Comparison of ENCODE assay signal across 27 cellular contexts in genomic region chr1:185650602-185651230, GRCh38.
DNase-seq lines count a peak whose midpoint lies in the region; ATAC-seq and TF ChIP-seq lines count a peak whose summit lies in the region.
"Had no signal": no experiment of that assay in that cellular context is flagged by ENCODE, and none has a peak within 500 bp of the region (broad histone marks: within the 10 kb centered on the region; RNA-seq: fewer than 3 reads in every experiment).

No MANE protein-coding gene starts in this region.

- in situ Hi-C loops in transverse colon (cut with MboI; ENCODE audit: low pct_ligation_motif_present in 1 of 4, low pct_unique_long_range_greater_than_20kb in 1 of 4, low sequenced_read_pairs in 3 of 4): no loop called here

- TF ChIP-seq CTCF in left lung (IDR thresholded peaks at IDR 0.05) (no peak), transverse colon (IDR thresholded peaks at IDR 0.05) (no peak)

- peaks cover 3 to 14% of the 10 kb centered on the region in 2 donors for H3K4me1 ChIP-seq in left lung
- peaks cover 8 to 43% (median 23%) of the 10 kb centered on the region in 4 donors for H3K4me1 ChIP-seq in transverse colon

- H3K9me3 ChIP-seq in T-helper 17 cell (ENCODE audit: control insufficient read depth, low read length, poor library complexity, severe bottlenecking) (no peaks in the 10 kb centered on the region), left lung (peaks cover 0 to 11% of the 10 kb centered on the region in 2 donors), transverse colon (no peaks in the 10 kb centered on the region)
- H3K9me3 ChIP-seq: HAP-1, upper lobe of left lung had no signal

- H3K36me3 Mint-ChIP-seq in activated naive CD4-positive, alpha-beta T cell treated with anti-CD3 and anti-CD28 coated beads, Interleukin-2, amount 50 U/mL, for 24 hours: no peaks in the 10 kb centered on the region
- H3K36me3 Mint-ChIP-seq in activated naive CD4-positive, alpha-beta T cell treated with anti-CD3 and anti-CD28 coated beads, Interleukin-2, amount 10 ng/mL, durations not matched to agents 7 days and 5 days: no peaks in the 10 kb centered on the region
- no peaks in the 10 kb centered on the region for H3K36me3 Mint-ChIP-seq in T-helper 17 cell (ENCODE audit: low read depth)

- no peak overlapping the region for H3K4me3 ChIP-seq in left lung
- no peak overlapping the region for H3K4me3 ChIP-seq in transverse colon
- H3K4me3 ChIP-seq: A549, HAP-1, upper lobe of left lung had no signal

- WGBS in transverse colon (ENCODE audit: low coverage in 1 of 2), 2 donors: 30 to 57% methylated on average over 3 of the region's 3 CpGs

- TF ChIP-seq POLR2A in transverse colon (IDR thresholded peaks at IDR 0.05): no peak

- no peak for DNase-seq in activated naive CD4-positive, alpha-beta T cell treated with anti-CD3 and anti-CD28 coated beads, Interleukin-2, amount 10 ng/mL, durations not matched to agents 7 days and 5 days
- no peak for DNase-seq in T-helper 17 cell
- DNase-seq in left lung: no peak
- peak; percentile 55 for DNase-seq in transverse colon
- no peak for DNase-seq in epidermal melanocyte (ENCODE audit: insufficient read length, low spot score)
- no peak for DNase-seq in OCI-M2 (lab: John Stamatoyannopoulos, UW; ENCODE audit: unreplicated experiment)
- no peak for DNase-seq in activated gamma-delta T cell (lab: John Stamatoyannopoulos, UW)
- DNase-seq: activated B cell treated with CpG ODN at 0.5 μM for 24 hours; activated CD8-positive, alpha-beta memory T cell treated with anti-CD3 and anti-CD28 coated beads, Interleukin-2, amount 50 U/mL, for 48 hours; activated naive CD8-positive, alpha-beta T cell treated with anti-CD3 and anti-CD28 coated beads, Interleukin-2, amount 50 U/mL, for 24 hours; cerebellar nuclear complex; foreskin melanocyte; hypothalamus; NCI-H1092 treated with DMSO at 0.1 percent for 48 hours; NCI-H1930; NCI-H2227 treated with DMSO at 0.1 percent for 48 hours; NCI-H748 treated with DMSO at 0.1 percent for 48 hours; SHP77; stimulated activated CD4-positive, alpha-beta T cell treated with anti-CD3 and anti-CD28 coated beads, Interleukin-1b, Interleukin-23, amount 100 ng/mL, for 48 hours; SW 1271 had no signal

- no peak for TF ChIP-seq EP300 in transverse colon (IDR thresholded peaks at IDR 0.05; ENCODE audit: low read depth)

- H3K27me3 ChIP-seq in left lung (no peaks in the 10 kb centered on the region), transverse colon (no peaks in the 10 kb centered on the region)
- H3K27me3 ChIP-seq: upper lobe of left lung had no signal

- CTCF ChIA-PET in activated naive CD4-positive, alpha-beta T cell treated with anti-CD3 and anti-CD28 coated beads, Interleukin-2, amount 10 ng/mL, durations not matched to agents 7 days and 5 days (lab: Charles Lee): interaction anchor here (0.5 to 2.9 kb wide), 5 partner anchors 20 to 136 kb away, joined by 3 to 15 read pairs (median 4); no protein-coding TSS in a partner anchor

- H3K36me3 ChIP-seq in left lung (no peaks in the 10 kb centered on the region), transverse colon (no peaks in the 10 kb centered on the region)
- H3K36me3 ChIP-seq: HAP-1, upper lobe of left lung had no signal

- H3K27me3 Mint-ChIP-seq in activated naive CD4-positive, alpha-beta T cell treated with anti-CD3 and anti-CD28 coated beads, Interleukin-2, amount 50 U/mL, for 24 hours: no peaks in the 10 kb centered on the region
- H3K27me3 Mint-ChIP-seq in activated naive CD4-positive, alpha-beta T cell treated with anti-CD3 and anti-CD28 coated beads, Interleukin-2, amount 10 ng/mL, durations not matched to agents 7 days and 5 days: no peaks in the 10 kb centered on the region
- H3K27me3 Mint-ChIP-seq in T-helper 17 cell: no peaks in the 10 kb centered on the region
- H3K27me3 Mint-ChIP-seq: activated B cell treated with CpG ODN at 0.5 μM for 24 hours; activated naive CD8-positive, alpha-beta T cell treated with anti-CD3 and anti-CD28 coated beads, Interleukin-2, amount 50 U/mL, for 24 hours; B cell had no signal

- no peaks in the 10 kb centered on the region for H3K9me3 Mint-ChIP-seq in activated naive CD4-positive, alpha-beta T cell treated with anti-CD3 and anti-CD28 coated beads, Interleukin-2, amount 50 U/mL, for 24 hours
- H3K9me3 Mint-ChIP-seq in activated naive CD4-positive, alpha-beta T cell treated with anti-CD3 and anti-CD28 coated beads, Interleukin-2, amount 10 ng/mL, durations not matched to agents 7 days and 5 days: peaks cover 8% of the 10 kb centered on the region
- H3K9me3 Mint-ChIP-seq: activated naive CD8-positive, alpha-beta T cell treated with anti-CD3 and anti-CD28 coated beads, Interleukin-2, amount 50 U/mL, for 24 hours had no signal

- intact Hi-C loops in left lung (cut with DNase I): no loop called here
- intact Hi-C loops in transverse colon (cut with DNase I; ENCODE audit: low total_unique reads): no loop called here

- H3K4me1 Mint-ChIP-seq in activated naive CD4-positive, alpha-beta T cell treated with anti-CD3 and anti-CD28 coated beads, Interleukin-2, amount 50 U/mL, for 24 hours: peaks cover 26% of the 10 kb centered on the region
- H3K4me1 Mint-ChIP-seq in activated naive CD4-positive, alpha-beta T cell treated with anti-CD3 and anti-CD28 coated beads, Interleukin-2, amount 10 ng/mL, durations not matched to agents 7 days and 5 days: peaks cover 19% of the 10 kb centered on the region
- peaks cover 17% of the 10 kb centered on the region for H3K4me1 Mint-ChIP-seq in T-helper 17 cell

- no peak overlapping the region for H3K27ac ChIP-seq in left lung
- peak overlapping the region; percentile 58 to 68 (median 65) for H3K27ac ChIP-seq in transverse colon
- H3K27ac ChIP-seq: HL-60, upper lobe of left lung had no signal

- ATAC-seq in T-helper 17 cell: no peak
- peak; percentile 65 for ATAC-seq in left lung
- ATAC-seq: A549; activated naive CD8-positive, alpha-beta T cell treated with anti-CD3 and anti-CD28 coated beads, Interleukin-2, amount 50 U/mL, for 24 hours had no signal

- peak overlapping the region; percentile 9 for H3K27ac Mint-ChIP-seq in activated naive CD4-positive, alpha-beta T cell treated with anti-CD3 and anti-CD28 coated beads, Interleukin-2, amount 50 U/mL, for 24 hours
- no peak overlapping the region for H3K27ac Mint-ChIP-seq in activated naive CD4-positive, alpha-beta T cell treated with anti-CD3 and anti-CD28 coated beads, Interleukin-2, amount 10 ng/mL, durations not matched to agents 7 days and 5 days
- no peak overlapping the region for H3K27ac Mint-ChIP-seq in T-helper 17 cell
- H3K27ac Mint-ChIP-seq: activated B cell treated with CpG ODN at 0.5 μM for 24 hours; activated naive CD8-positive, alpha-beta T cell treated with anti-CD3 and anti-CD28 coated beads, Interleukin-2, amount 50 U/mL, for 24 hours; activated T-helper 2 cell treated with anti-CD3 and anti-CD28 coated beads, Interferon-gamma antibody, Interleukin-2, Interleukin-4, amounts not matched to agents 10 μg/mL and 5 μg/mL and 100 μg/mL, durations not matched to agents 14 hours and 24 hours and 36 hours; B cell had no signal

- H3K4me3 Mint-ChIP-seq in activated naive CD4-positive, alpha-beta T cell treated with anti-CD3 and anti-CD28 coated beads, Interleukin-2, amount 50 U/mL, for 24 hours: no peak overlapping the region
- H3K4me3 Mint-ChIP-seq in activated naive CD4-positive, alpha-beta T cell treated with anti-CD3 and anti-CD28 coated beads, Interleukin-2, amount 10 ng/mL, durations not matched to agents 7 days and 5 days: no peak overlapping the region
- H3K4me3 Mint-ChIP-seq in T-helper 17 cell: peak overlapping the region; percentile 7
- H3K4me3 Mint-ChIP-seq: activated B cell treated with CpG ODN at 0.5 μM for 24 hours; activated naive CD8-positive, alpha-beta T cell treated with anti-CD3 and anti-CD28 coated beads, Interleukin-2, amount 50 U/mL, for 24 hours; B cell had no signal

Comparison
In these comparisons a context has a peak if more than half of its experiments do, and no peak if none do; other contexts are left out.
1. H3K27ac ChIP-seq: peak in transverse colon (4 of 4); none in left lung (0 of 2).